18 cellular contexts compared by ENCODE assay signal in genomic region chr10:71253981-71254818, GRCh38. TPM values are rescaled to one million over a fixed set of nuclear protein-coding genes. Genes with fewer than 3 reads are reported as not detected.
DNase-seq lines count a peak whose midpoint lies in the region; ATAC-seq and TF ChIP-seq lines count a peak whose summit lies in the region.
"Had no signal": no experiment of that assay in that cellular context is flagged by ENCODE, and none has a peak within 500 bp of the region (broad histone marks: within the 10 kb centered on the region; RNA-seq: fewer than 3 reads in every experiment).

No MANE protein-coding gene starts in this region.

- H3K27me3 Mint-ChIP-seq in endothelial cell (ENCODE audit: unreplicated experiment): peaks cover 42% of the 10 kb centered on the region
- H3K27me3 Mint-ChIP-seq in neural crest cell (ENCODE audit: low read depth): no peaks in the 10 kb centered on the region

- H3K27ac Mint-ChIP-seq in endothelial cell (ENCODE audit: unreplicated experiment): peak overlapping the region; percentile 93
- peak overlapping the region; percentile 50 for H3K27ac Mint-ChIP-seq in neural crest cell (ENCODE audit: unreplicated experiment)
- H3K27ac Mint-ChIP-seq: activated naive CD4-positive, alpha-beta T cell treated with anti-CD3 and anti-CD28 coated beads, Interleukin-2, amount 10 ng/mL, durations not matched to agents 7 days and 5 days; naive thymus-derived CD8-positive, alpha-beta T cell had no signal

- intact Hi-C loops in upper lobe of right lung (cut with DNase I): no loop called here

- no peaks in the 10 kb centered on the region for H3K27me3 ChIP-seq in upper lobe of right lung

- H3K36me3 Mint-ChIP-seq in endothelial cell (ENCODE audit: low read depth, unreplicated experiment): peaks cover 8% of the 10 kb centered on the region
- no peaks in the 10 kb centered on the region for H3K36me3 Mint-ChIP-seq in neural crest cell (ENCODE audit: low read depth)
- H3K36me3 Mint-ChIP-seq: activated naive CD4-positive, alpha-beta T cell treated with anti-CD3 and anti-CD28 coated beads, Interleukin-2, amount 10 ng/mL, durations not matched to agents 7 days and 5 days; naive thymus-derived CD8-positive, alpha-beta T cell had no signal

- H3K4me1 Mint-ChIP-seq in endothelial cell (ENCODE audit: unreplicated experiment): peaks cover 91% of the 10 kb centered on the region
- H3K4me1 Mint-ChIP-seq in neural crest cell: peaks cover 12% of the 10 kb centered on the region
- H3K4me1 Mint-ChIP-seq: activated naive CD4-positive, alpha-beta T cell treated with anti-CD3 and anti-CD28 coated beads, Interleukin-2, amount 10 ng/mL, durations not matched to agents 7 days and 5 days; naive thymus-derived CD8-positive, alpha-beta T cell had no signal

- H3K27ac ChIP-seq in upper lobe of right lung: no peak overlapping the region

- no peaks in the 10 kb centered on the region for H3K9me3 ChIP-seq in upper lobe of right lung

- H3K4me3 ChIP-seq in GM12865 (ENCODE audit: low read depth, low read length) (no peak overlapping the region), upper lobe of right lung (no peak overlapping the region)
- H3K4me3 ChIP-seq: lung had no signal

- no peak for ATAC-seq in upper lobe of right lung
- ATAC-seq: naive thymus-derived CD8-positive, alpha-beta T cell had no signal

- peak; percentile 18 for DNase-seq in GM12865 (ENCODE audit: low read depth)
- peak; percentile 40 for DNase-seq in NCI-H1048 (lab: John Stamatoyannopoulos, UW)
- peak; percentile 66 for DNase-seq in endothelial cell (ENCODE audit: low spot score)
- DNase-seq in neural crest cell (ENCODE audit: low read depth, low spot score): no peak
- no peak for DNase-seq in cerebellar cortex (ENCODE audit: low spot score)
- no peak for DNase-seq in upper lobe of right lung
- no peak for DNase-seq in stimulated activated CD4-positive, alpha-beta T cell treated with anti-CD3 and anti-CD28 coated beads, Interleukin-1b, Interleukin-23, amount 100 ng/mL, for 48 hours
- DNase-seq: activated CD8-positive, alpha-beta memory T cell treated with anti-CD3 and anti-CD28 coated beads for 24 hours; activated naive CD4-positive, alpha-beta T cell treated with anti-CD3 and anti-CD28 coated beads, Interleukin-2, amount 10 ng/mL, durations not matched to agents 7 days and 5 days; activated T-cell treated with anti-CD3 and anti-CD28 coated beads, Interleukin-2, amount 50 U/mL, for 48 hours; anterior cingulate cortex; effector memory CD4-positive, alpha-beta T cell; naive thymus-derived CD8-positive, alpha-beta T cell; NCI-H1417; NCI-H2171; NCI-H748 treated with DMSO at 0.1 percent for 48 hours had no signal

- H3K36me3 ChIP-seq in upper lobe of right lung: no peaks in the 10 kb centered on the region

- H3K9me3 Mint-ChIP-seq in endothelial cell (ENCODE audit: unreplicated experiment) (no peaks in the 10 kb centered on the region), neural crest cell (no peaks in the 10 kb centered on the region)
- H3K9me3 Mint-ChIP-seq: activated naive CD4-positive, alpha-beta T cell treated with anti-CD3 and anti-CD28 coated beads, Interleukin-2, amount 10 ng/mL, durations not matched to agents 7 days and 5 days; naive thymus-derived CD8-positive, alpha-beta T cell had no signal

- H3K4me3 Mint-ChIP-seq in endothelial cell (ENCODE audit: unreplicated experiment) (peak overlapping the region; percentile 21), neural crest cell (no peak overlapping the region)
- H3K4me3 Mint-ChIP-seq: activated naive CD4-positive, alpha-beta T cell treated with anti-CD3 and anti-CD28 coated beads, Interleukin-2, amount 10 ng/mL, durations not matched to agents 7 days and 5 days; naive thymus-derived CD8-positive, alpha-beta T cell had no signal

- TF ChIP-seq CTCF in GM12865 (IDR thresholded peaks at IDR 0.05; ENCODE audit: insufficient read depth, low read depth, low read length, missing control alignments) (no peak), endothelial cell (IDR thresholded peaks at IDR 0.05; ENCODE audit: unreplicated experiment) (no peak), neural crest cell (conservative IDR thresholded peaks at IDR 0.05) (no peak), upper lobe of right lung (IDR thresholded peaks at IDR 0.05) (no peak)

- H3K4me1 ChIP-seq in upper lobe of right lung: peaks cover 17% of the 10 kb centered on the region

RNA-seq across cellular contexts. Expression of gene UNC5B, which starts 41.8 kb away (rescaled TPM):
- 231 TPM for total RNA-seq in endothelial cell (ENCODE audit: unreplicated experiment)
- total RNA-seq in neural crest cell: 1.3 TPM in 2 replicates
- 16.0 TPM for total RNA-seq in upper lobe of right lung
- total RNA-seq: naive thymus-derived CD8-positive, alpha-beta T cell; OCI-LY7 had no signal

Comparison
In these comparisons a context has a peak if more than half of its experiments do, and no peak if none do; other contexts are left out.
1. DNase-seq: peak in GM12865 (single experiment), NCI-H1048 (single experiment) and endothelial cell (single experiment); none in neural crest cell (single experiment), cerebellar cortex (single experiment), upper lobe of right lung (single experiment) and stimulated activated CD4-positive, alpha-beta T cell treated with anti-CD3 and anti-CD28 coated beads, Interleukin-1b, Interleukin-23, amount 100 ng/mL, for 48 hours (single experiment).
2. RNA of gene UNC5B, which starts 41.8 kb away (total RNA-seq): 231 TPM in endothelial cell (single experiment); 16.0 TPM in upper lobe of right lung (single experiment) and 1.3 TPM in neural crest cell; every median in the first group is over 10 times any median in the second.